ENCODE assay signal across 9 cellular contexts in genomic region chr2:159093496-159093895, GRCh38.
DNase-seq lines count a peak whose midpoint lies in the region; ATAC-seq and TF ChIP-seq lines count a peak whose summit lies in the region.
"Had no signal": no experiment of that assay in that cellular context is flagged by ENCODE, and none has a peak within 500 bp of the region (broad histone marks: within the 10 kb centered on the region; RNA-seq: fewer than 3 reads in every experiment).

No MANE protein-coding gene starts in this region.

- in situ Hi-C loops in transverse colon (cut with MboI; ENCODE audit: low pct_ligation_motif_present in 1 of 4, low pct_unique_long_range_greater_than_20kb in 1 of 4, low sequenced_read_pairs in 3 of 4) = no loop called here

- no peak for DNase-seq in activated naive CD4-positive, alpha-beta T cell treated with anti-CD3 and anti-CD28 coated beads for 36 hours
- DNase-seq in activated naive CD4-positive, alpha-beta T cell treated with Interleukin-2 at 50 U/mL for 16 hours = no peak
- DNase-seq in SK-N-MC (ENCODE audit: low read depth, low spot score) (no peak), left lung (no peak), transverse colon (peak; percentile 29), HPDE6-E6E7 (ENCODE audit: extremely low spot score) (no peak), hypothalamus (lab: John Stamatoyannopoulos, UW) (no peak)
- DNase-seq: posterior cingulate gyrus had no signal

- H3K36me3 ChIP-seq in SK-N-MC (ENCODE audit: insufficient read depth, low read length) (no peaks in the 10 kb centered on the region), left lung (no peaks in the 10 kb centered on the region), transverse colon (no peaks in the 10 kb centered on the region)

- peak overlapping the region; percentile 21 for H3K9ac ChIP-seq in SK-N-MC (ENCODE audit: insufficient read length)

- peaks cover 17% of the 10 kb centered on the region for H3K9me3 Mint-ChIP-seq in activated naive CD4-positive, alpha-beta T cell treated with anti-CD3 and anti-CD28 coated beads for 36 hours

- peak overlapping the region; percentile 2 for H3K27ac Mint-ChIP-seq in activated naive CD4-positive, alpha-beta T cell treated with anti-CD3 and anti-CD28 coated beads for 36 hours

- CTCF ChIA-PET in activated naive CD4-positive, alpha-beta T cell treated with anti-CD3 and anti-CD28 coated beads for 36 hours (lab: Charles Lee) = no interaction called here

- WGBS in transverse colon (ENCODE audit: low coverage in 1 of 2), 2 donors = 7 to 14% methylated on average over 2 of the region's 2 CpGs

- TF ChIP-seq EP300 in transverse colon (IDR thresholded peaks at IDR 0.05; ENCODE audit: low read depth) = no peak

- H3K4me3 ChIP-seq in SK-N-MC (peak overlapping the region; percentile 21; the same call in 1 of the 2 replicates), left lung (no peak overlapping the region), transverse colon (no peak overlapping the region)

- H3K9me3 ChIP-seq in SK-N-MC (ENCODE audit: low read depth, low read length) (no peaks in the 10 kb centered on the region), left lung (peaks cover 0 to 13% of the 10 kb centered on the region in 2 donors), transverse colon (peaks cover 0 to 4% of the 10 kb centered on the region in 2 donors)

- H3K4me1 Mint-ChIP-seq in activated naive CD4-positive, alpha-beta T cell treated with anti-CD3 and anti-CD28 coated beads for 36 hours (ENCODE audit: low read depth) = peaks cover 57% of the 10 kb centered on the region

- intact Hi-C loops in activated naive CD4-positive, alpha-beta T cell treated with anti-CD3 and anti-CD28 coated beads for 36 hours (cut with micrococcal nuclease) = no loop called here
- intact Hi-C loops in left lung (cut with DNase I) (no loop called here), transverse colon (cut with DNase I; ENCODE audit: low total_unique reads) (no loop called here)

- no peak for ATAC-seq in left lung
- no peak for ATAC-seq in GM18907 (IDR thresholded peaks at IDR 0.05; ENCODE audit: unreplicated experiment)

- H3K27me3 Mint-ChIP-seq in activated naive CD4-positive, alpha-beta T cell treated with anti-CD3 and anti-CD28 coated beads for 36 hours (ENCODE audit: low read depth) = no peaks in the 10 kb centered on the region

- H3K4me1 ChIP-seq in left lung (peaks cover 39 to 65% of the 10 kb centered on the region in 2 donors), transverse colon (peaks cover 39 to 68% (median 64%) of the 10 kb centered on the region in 4 donors)

- peaks cover 16% of the 10 kb centered on the region for H3K36me3 Mint-ChIP-seq in activated naive CD4-positive, alpha-beta T cell treated with anti-CD3 and anti-CD28 coated beads for 36 hours (ENCODE audit: low read depth)

- H3K27ac ChIP-seq in SK-N-MC (peak overlapping the region; percentile 64), left lung (peak overlapping the region; percentile 59 to 77), transverse colon (peak overlapping the region; percentile 79 to 90 (median 84))

- TF ChIP-seq POLR2A in transverse colon (IDR thresholded peaks at IDR 0.05) = peak; percentile 15

- H3K27me3 ChIP-seq in left lung (no peaks in the 10 kb centered on the region), transverse colon (no peaks in the 10 kb centered on the region)

- TF ChIP-seq CTCF in left lung (IDR thresholded peaks at IDR 0.05) (no peak), transverse colon (IDR thresholded peaks at IDR 0.05) (no peak)

- no peak overlapping the region for H3K4me3 Mint-ChIP-seq in activated naive CD4-positive, alpha-beta T cell treated with anti-CD3 and anti-CD28 coated beads for 36 hours
